Comparison of ENCODE assay signal across 1 cellular context in the genomic region with DNA sequence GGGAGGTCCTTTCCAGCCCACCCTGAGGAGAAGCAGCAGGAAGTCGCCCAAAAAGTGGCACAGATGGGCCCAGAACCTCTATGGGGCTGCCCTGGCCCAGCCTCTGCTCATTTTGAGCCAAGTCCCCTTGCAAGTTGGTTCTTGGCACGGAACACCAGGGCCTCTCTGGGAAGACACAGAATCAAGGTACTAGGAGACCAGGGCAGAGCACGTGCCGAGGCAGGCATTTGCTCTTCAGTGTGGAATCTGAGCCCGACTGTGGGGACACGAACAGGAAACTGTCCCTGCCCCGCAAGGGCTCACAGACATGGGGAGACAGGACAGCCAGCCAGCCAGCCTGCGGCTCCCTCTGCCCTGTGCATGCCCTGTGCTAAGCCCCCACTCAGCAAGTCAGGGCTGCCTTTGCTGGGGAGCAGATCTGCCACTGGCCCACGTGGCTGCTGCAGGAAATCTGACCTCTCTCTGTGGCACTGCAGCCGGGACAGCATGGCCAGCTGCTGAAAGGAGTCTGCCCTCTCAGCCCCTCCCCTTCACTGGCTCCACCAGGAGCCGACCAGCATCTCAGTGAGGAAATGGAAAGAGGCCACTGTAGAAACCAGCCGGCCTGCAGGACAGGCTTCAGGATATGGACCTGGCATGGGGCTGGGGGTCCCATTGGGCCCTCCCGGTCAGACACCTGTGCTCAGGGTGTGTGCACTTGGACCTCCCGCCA.
TF ChIP-seq lines count a peak whose summit lies in the region.

No MANE protein-coding gene starts in this region.

TF ChIP-seq in HepG2, 621 proteins besides CTCF, POLR2A, EP300 and RAD21 (continued from another document and continues in another):
- TF ChIP-seq, protein P1, sequence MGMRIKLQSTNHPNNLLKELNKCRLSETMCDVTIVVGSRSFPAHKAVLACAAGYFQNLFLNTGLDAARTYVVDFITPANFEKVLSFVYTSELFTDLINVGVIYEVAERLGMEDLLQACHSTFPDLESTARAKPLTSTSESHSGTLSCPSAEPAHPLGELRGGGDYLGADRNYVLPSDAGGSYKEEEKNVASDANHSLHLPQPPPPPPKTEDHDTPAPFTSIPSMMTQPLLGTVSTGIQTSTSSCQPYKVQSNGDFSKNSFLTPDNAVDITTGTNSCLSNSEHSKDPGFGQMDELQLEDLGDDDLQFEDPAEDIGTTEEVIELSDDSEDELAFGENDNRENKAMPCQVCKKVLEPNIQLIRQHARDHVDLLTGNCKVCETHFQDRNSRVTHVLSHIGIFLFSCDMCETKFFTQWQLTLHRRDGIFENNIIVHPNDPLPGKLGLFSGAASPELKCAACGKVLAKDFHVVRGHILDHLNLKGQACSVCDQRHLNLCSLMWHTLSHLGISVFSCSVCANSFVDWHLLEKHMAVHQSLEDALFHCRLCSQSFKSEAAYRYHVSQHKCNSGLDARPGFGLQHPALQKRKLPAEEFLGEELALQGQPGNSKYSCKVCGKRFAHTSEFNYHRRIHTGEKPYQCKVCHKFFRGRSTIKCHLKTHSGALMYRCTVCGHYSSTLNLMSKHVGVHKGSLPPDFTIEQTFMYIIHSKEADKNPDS (CRISPR knock-in tag; IDR thresholded peaks at IDR 0.05) = no peak
- TF ChIP-seq, protein P2, sequence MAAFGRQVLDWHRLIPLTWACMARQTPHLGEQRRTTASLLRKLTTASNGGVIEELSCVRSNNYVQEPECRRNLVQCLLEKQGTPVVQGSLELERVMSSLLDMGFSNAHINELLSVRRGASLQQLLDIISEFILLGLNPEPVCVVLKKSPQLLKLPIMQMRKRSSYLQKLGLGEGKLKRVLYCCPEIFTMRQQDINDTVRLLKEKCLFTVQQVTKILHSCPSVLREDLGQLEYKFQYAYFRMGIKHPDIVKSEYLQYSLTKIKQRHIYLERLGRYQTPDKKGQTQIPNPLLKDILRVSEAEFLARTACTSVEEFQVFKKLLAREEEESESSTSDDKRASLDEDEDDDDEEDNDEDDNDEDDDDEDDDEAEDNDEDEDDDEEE (CRISPR knock-in tag; IDR thresholded peaks at IDR 0.05) = no peak
- no peak for TF ChIP-seq LBX2 (CRISPR knock-in tag; IDR thresholded peaks at IDR 0.05; ENCODE audit: borderline replicate concordance)
- TF ChIP-seq FOXK1 (CRISPR knock-in tag; IDR thresholded peaks at IDR 0.05; ENCODE audit: borderline replicate concordance, low read depth) = no peak
- no peak for TF ChIP-seq ZFP36L2 (CRISPR knock-in tag; IDR thresholded peaks at IDR 0.05)
- no peak for TF ChIP-seq MLXIP (CRISPR knock-in tag; IDR thresholded peaks at IDR 0.05; ENCODE audit: borderline replicate concordance)
- TF ChIP-seq MXD1 (CRISPR knock-in tag; IDR thresholded peaks at IDR 0.05) = peak; percentile 73; the same call in 1 of the 2 replicates
- no peak for TF ChIP-seq GATA4 (IDR thresholded peaks at IDR 0.05; ENCODE audit: borderline replicate concordance, low read depth)
- no peak for TF ChIP-seq ZNF597 (CRISPR knock-in tag; IDR thresholded peaks at IDR 0.05)
- TF ChIP-seq ZNF891 (CRISPR knock-in tag; IDR thresholded peaks at IDR 0.05) = 0 out of 2 replicates have a peak, but pooled peaks have one; percentile 63
- TF ChIP-seq SCMH1 (CRISPR knock-in tag; IDR thresholded peaks at IDR 0.05; ENCODE audit: borderline replicate concordance) = no peak
- no peak for TF ChIP-seq GPN1 (CRISPR knock-in tag; IDR thresholded peaks at IDR 0.05; ENCODE audit: borderline replicate concordance)
- TF ChIP-seq, protein P3, sequence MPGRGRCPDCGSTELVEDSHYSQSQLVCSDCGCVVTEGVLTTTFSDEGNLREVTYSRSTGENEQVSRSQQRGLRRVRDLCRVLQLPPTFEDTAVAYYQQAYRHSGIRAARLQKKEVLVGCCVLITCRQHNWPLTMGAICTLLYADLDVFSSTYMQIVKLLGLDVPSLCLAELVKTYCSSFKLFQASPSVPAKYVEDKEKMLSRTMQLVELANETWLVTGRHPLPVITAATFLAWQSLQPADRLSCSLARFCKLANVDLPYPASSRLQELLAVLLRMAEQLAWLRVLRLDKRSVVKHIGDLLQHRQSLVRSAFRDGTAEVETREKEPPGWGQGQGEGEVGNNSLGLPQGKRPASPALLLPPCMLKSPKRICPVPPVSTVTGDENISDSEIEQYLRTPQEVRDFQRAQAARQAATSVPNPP (CRISPR knock-in tag; IDR thresholded peaks at IDR 0.05) = no peak
- no peak for TF ChIP-seq KLF9 (CRISPR knock-in tag; IDR thresholded peaks at IDR 0.05; ENCODE audit: low read depth)
- TF ChIP-seq TEAD3 (CRISPR knock-in tag; optimal IDR thresholded peaks at IDR 0.05; ENCODE audit: borderline replicate concordance) = peak; percentile 7
- no peak for TF ChIP-seq ZNF432 (CRISPR knock-in tag; IDR thresholded peaks at IDR 0.05; ENCODE audit: borderline replicate concordance)
- TF ChIP-seq REXO4 (CRISPR knock-in tag; IDR thresholded peaks at IDR 0.05; ENCODE audit: borderline replicate concordance) = no peak
- TF ChIP-seq, protein P4, sequence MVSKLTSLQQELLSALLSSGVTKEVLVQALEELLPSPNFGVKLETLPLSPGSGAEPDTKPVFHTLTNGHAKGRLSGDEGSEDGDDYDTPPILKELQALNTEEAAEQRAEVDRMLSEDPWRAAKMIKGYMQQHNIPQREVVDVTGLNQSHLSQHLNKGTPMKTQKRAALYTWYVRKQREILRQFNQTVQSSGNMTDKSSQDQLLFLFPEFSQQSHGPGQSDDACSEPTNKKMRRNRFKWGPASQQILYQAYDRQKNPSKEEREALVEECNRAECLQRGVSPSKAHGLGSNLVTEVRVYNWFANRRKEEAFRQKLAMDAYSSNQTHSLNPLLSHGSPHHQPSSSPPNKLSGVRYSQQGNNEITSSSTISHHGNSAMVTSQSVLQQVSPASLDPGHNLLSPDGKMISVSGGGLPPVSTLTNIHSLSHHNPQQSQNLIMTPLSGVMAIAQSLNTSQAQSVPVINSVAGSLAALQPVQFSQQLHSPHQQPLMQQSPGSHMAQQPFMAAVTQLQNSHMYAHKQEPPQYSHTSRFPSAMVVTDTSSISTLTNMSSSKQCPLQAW (CRISPR knock-in tag; IDR thresholded peaks at IDR 0.05) = peak; percentile 45
- no peak for TF ChIP-seq TRIM22 (IDR thresholded peaks at IDR 0.05)
- TF ChIP-seq KAT7 (CRISPR knock-in tag; IDR thresholded peaks at IDR 0.05; ENCODE audit: borderline replicate concordance) = no peak
- TF ChIP-seq CBX5 (CRISPR knock-in tag; IDR thresholded peaks at IDR 0.05; ENCODE audit: borderline replicate concordance) = no peak
- no peak for TF ChIP-seq ZNF678 (CRISPR knock-in tag; IDR thresholded peaks at IDR 0.05)
- TF ChIP-seq ZNF670 (CRISPR knock-in tag; IDR thresholded peaks at IDR 0.05; ENCODE audit: borderline replicate concordance) = no peak
- TF ChIP-seq NKX3-1 (CRISPR knock-in tag; IDR thresholded peaks at IDR 0.05) = no peak
- no peak for TF ChIP-seq YY1 (IDR thresholded peaks at IDR 0.05; ENCODE audit: insufficient read depth, insufficient replicate concordance, low read depth, low read length)
- TF ChIP-seq ZNF720 (CRISPR knock-in tag; IDR thresholded peaks at IDR 0.05) = no peak
- no peak for TF ChIP-seq HOXD1 (CRISPR knock-in tag; IDR thresholded peaks at IDR 0.05)
- TF ChIP-seq FOXJ3 (CRISPR knock-in tag; IDR thresholded peaks at IDR 0.05; ENCODE audit: borderline replicate concordance) = no peak
- TF ChIP-seq ZNF609 (CRISPR knock-in tag; IDR thresholded peaks at IDR 0.05; ENCODE audit: borderline replicate concordance) = no peak
- no peak for TF ChIP-seq TARDBP (CRISPR knock-in tag; IDR thresholded peaks at IDR 0.05)
- TF ChIP-seq HOXA5 (CRISPR knock-in tag; IDR thresholded peaks at IDR 0.05) = no peak
- no peak for TF ChIP-seq MATR3 (CRISPR knock-in tag; IDR thresholded peaks at IDR 0.05)
- TF ChIP-seq ZNF335 (CRISPR knock-in tag; IDR thresholded peaks at IDR 0.05) = no peak
- TF ChIP-seq, protein P5, sequence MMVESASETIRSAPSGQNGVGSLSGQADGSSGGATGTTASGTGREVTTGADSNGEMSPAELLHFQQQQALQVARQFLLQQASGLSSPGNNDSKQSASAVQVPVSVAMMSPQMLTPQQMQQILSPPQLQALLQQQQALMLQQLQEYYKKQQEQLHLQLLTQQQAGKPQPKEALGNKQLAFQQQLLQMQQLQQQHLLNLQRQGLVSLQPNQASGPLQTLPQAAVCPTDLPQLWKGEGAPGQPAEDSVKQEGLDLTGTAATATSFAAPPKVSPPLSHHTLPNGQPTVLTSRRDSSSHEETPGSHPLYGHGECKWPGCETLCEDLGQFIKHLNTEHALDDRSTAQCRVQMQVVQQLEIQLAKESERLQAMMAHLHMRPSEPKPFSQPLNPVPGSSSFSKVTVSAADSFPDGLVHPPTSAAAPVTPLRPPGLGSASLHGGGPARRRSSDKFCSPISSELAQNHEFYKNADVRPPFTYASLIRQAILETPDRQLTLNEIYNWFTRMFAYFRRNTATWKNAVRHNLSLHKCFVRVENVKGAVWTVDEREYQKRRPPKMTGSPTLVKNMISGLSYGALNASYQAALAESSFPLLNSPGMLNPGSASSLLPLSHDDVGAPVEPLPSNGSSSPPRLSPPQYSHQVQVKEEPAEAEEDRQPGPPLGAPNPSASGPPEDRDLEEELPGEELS (CRISPR knock-in tag; IDR thresholded peaks at IDR 0.05) = no peak
- no peak for TF ChIP-seq ZNF564 (CRISPR knock-in tag; IDR thresholded peaks at IDR 0.05)
- no peak for TF ChIP-seq STAT5B (CRISPR knock-in tag; IDR thresholded peaks at IDR 0.05)
- no peak for TF ChIP-seq TOE1 (CRISPR knock-in tag; IDR thresholded peaks at IDR 0.05)
